35 cellular contexts compared by ENCODE assay signal in genomic region chr11:60087239-60087638, GRCh38. TPM values are rescaled to one million over a fixed set of nuclear protein-coding genes. Genes with fewer than 3 reads are reported as not detected.
"Had no signal": no experiment of that assay in that cellular context is flagged by ENCODE, and none has a peak within 500 bp of the region (broad histone marks: within the 10 kb centered on the region; RNA-seq: fewer than 3 reads in every experiment).

No MANE protein-coding gene starts in this region.

- H3K4me1 ChIP-seq: adrenal gland had no signal

- ATAC-seq: activated CD8-positive, alpha-beta T cell treated with anti-CD3 and anti-CD28 coated beads for 36 hours; activated naive CD4-positive, alpha-beta T cell treated with anti-CD3 and anti-CD28 coated beads, Interleukin-2, amount 50 U/mL, for 72 hours; activated T-cell treated with anti-CD3 and anti-CD28 coated beads, Interleukin-2, amount 50 U/mL, for 4 hours; activated T-cell treated with anti-CD3 and anti-CD28 coated beads, Interleukin-2, amount 50 U/mL, for 72 hours; activated T-helper 17 cell treated with anti-CD3 and anti-CD28 coated beads, Interleukin-2, amount 50 U/mL, for 72 hours had no signal

- DNase-seq: activated B cell treated with CpG ODN at 0.5 μM for 24 hours; activated CD4-positive, alpha-beta memory T cell treated with anti-CD3 and anti-CD28 coated beads for 36 hours; activated CD4-positive, alpha-beta T cell treated with anti-CD3 and anti-CD28 coated beads for 4 hours; activated CD4-positive, alpha-beta T cell treated with anti-CD3 and anti-CD28 coated beads, Interleukin-2, amount 10 ng/mL, durations not matched to agents 24 days and 14 days; activated CD4-positive, alpha-beta T cell treated with anti-CD3 and anti-CD28 coated beads, Interleukin-2, amount 50 U/mL, for 1 hour; activated CD4-positive, alpha-beta T cell treated with anti-CD3 and anti-CD28 coated beads, Interleukin-2, amount 50 U/mL, for 4 hours; activated CD4-positive, CD25-positive, alpha-beta regulatory T cell treated with anti-CD3 and anti-CD28 coated beads, Interleukin-2, amount 50 U/mL, for 72 hours; activated CD8-positive, alpha-beta memory T cell treated with anti-CD3 and anti-CD28 coated beads, Interleukin-2, amount 50 U/mL, for 4 hours; activated CD8-positive, alpha-beta T cell treated with anti-CD3 and anti-CD28 coated beads for 36 hours; activated effector memory CD4-positive, alpha-beta T cell treated with anti-CD3 and anti-CD28 coated beads, Interleukin-2, amount 50 U/mL, for 16 hours; activated gamma-delta T cell treated with Interleukin-2 at 50 U/mL for 16 hours; activated naive CD4-positive, alpha-beta T cell; activated naive CD4-positive, alpha-beta T cell treated with anti-CD3 and anti-CD28 coated beads for 36 hours; activated naive CD4-positive, alpha-beta T cell treated with anti-CD3 and anti-CD28 coated beads, Interleukin-2, amount 50 U/mL, for 16 hours; activated naive CD8-positive, alpha-beta T cell treated with anti-CD3 and anti-CD28 coated beads for 36 hours; activated T-cell treated with anti-CD3 and anti-CD28 coated beads for 4 hours; activated T-cell treated with anti-CD3 and anti-CD28 coated beads, Interleukin-2, amount 50 U/mL, for 1 hour; activated T-cell treated with anti-CD3 and anti-CD28 coated beads, Interleukin-2, amount 50 U/mL, for 4 hours; activated T-cell treated with anti-CD3 and anti-CD28 coated beads, Interleukin-2, amount 50 U/mL, for 72 hours; amniotic stem cell; aorta; caudate nucleus; cerebellar nuclear complex; T-helper 1 cell; T-helper 2 cell; T-helper 9 cell had no signal

- H3K36me3 ChIP-seq: adrenal gland, cardiac muscle cell had no signal

- H3K27ac ChIP-seq: adrenal gland, cardiac muscle cell, VCaP had no signal

- H3K9me3 ChIP-seq: adrenal gland had no signal

- H3K27me3 ChIP-seq: adrenal gland, cardiac muscle cell had no signal

- H3K4me3 ChIP-seq: adrenal gland, cardiac muscle cell had no signal

RNA-seq across cellular contexts. Expression of gene MS4A2, which starts 1.2 kb away (rescaled TPM):
- total RNA-seq: activated B cell treated with CpG ODN at 0.5 μM for 24 hours; activated CD4-positive, alpha-beta memory T cell treated with anti-CD3 and anti-CD28 coated beads for 36 hours; activated CD4-positive, alpha-beta T cell treated with anti-CD3 and anti-CD28 coated beads, Interleukin-2, amount 10 ng/mL, durations not matched to agents 24 days and 14 days; activated CD8-positive, alpha-beta memory T cell treated with anti-CD3 and anti-CD28 coated beads for 36 hours; activated CD8-positive, alpha-beta T cell treated with anti-CD3 and anti-CD28 coated beads for 36 hours; activated naive CD4-positive, alpha-beta T cell treated with anti-CD3 and anti-CD28 coated beads for 36 hours; activated naive CD4-positive, alpha-beta T cell treated with anti-CD3 and anti-CD28 coated beads, Interleukin-2, amount 50 U/mL, for 72 hours; activated naive CD8-positive, alpha-beta T cell treated with anti-CD3 and anti-CD28 coated beads for 36 hours; activated T-cell treated with anti-CD3 and anti-CD28 coated beads, Interleukin-2, amount 50 U/mL, for 4 hours; activated T-cell treated with anti-CD3 and anti-CD28 coated beads, Interleukin-2, amount 50 U/mL, for 72 hours; activated T-helper 1 cell treated with anti-CD3 and anti-CD28 coated beads, Interleukin-12 subunit alpha, Interleukin-12 subunit beta, Interleukin-2, Interleukin-4 antibody, amounts not matched to agents 30 ng/mL and 10 ng/mL and 1 ng/mL, durations not matched to agents 14 hours and 24 hours and 36 hours; activated T-helper 17 cell treated with anti-CD3 and anti-CD28 coated beads, Interleukin-2, amount 50 U/mL, for 72 hours; astrocyte; bronchial epithelial cell; cardiac muscle cell had no signal

RNA-seq across cellular contexts. Expression of gene MS4A3, which starts 30.8 kb away (rescaled TPM):
- total RNA-seq: activated B cell treated with CpG ODN at 0.5 μM for 24 hours; activated CD4-positive, alpha-beta memory T cell treated with anti-CD3 and anti-CD28 coated beads for 36 hours; activated CD4-positive, alpha-beta T cell treated with anti-CD3 and anti-CD28 coated beads, Interleukin-2, amount 10 ng/mL, durations not matched to agents 24 days and 14 days; activated CD8-positive, alpha-beta memory T cell treated with anti-CD3 and anti-CD28 coated beads for 36 hours; activated CD8-positive, alpha-beta T cell treated with anti-CD3 and anti-CD28 coated beads for 36 hours; activated naive CD4-positive, alpha-beta T cell treated with anti-CD3 and anti-CD28 coated beads for 36 hours; activated naive CD4-positive, alpha-beta T cell treated with anti-CD3 and anti-CD28 coated beads, Interleukin-2, amount 50 U/mL, for 72 hours; activated naive CD8-positive, alpha-beta T cell treated with anti-CD3 and anti-CD28 coated beads for 36 hours; activated T-cell treated with anti-CD3 and anti-CD28 coated beads, Interleukin-2, amount 50 U/mL, for 4 hours; activated T-cell treated with anti-CD3 and anti-CD28 coated beads, Interleukin-2, amount 50 U/mL, for 72 hours; activated T-helper 1 cell treated with anti-CD3 and anti-CD28 coated beads, Interleukin-12 subunit alpha, Interleukin-12 subunit beta, Interleukin-2, Interleukin-4 antibody, amounts not matched to agents 30 ng/mL and 10 ng/mL and 1 ng/mL, durations not matched to agents 14 hours and 24 hours and 36 hours; activated T-helper 17 cell treated with anti-CD3 and anti-CD28 coated beads, Interleukin-2, amount 50 U/mL, for 72 hours; adrenal gland; aorta; astrocyte; bronchial epithelial cell; cardiac muscle cell had no signal

RNA-seq across cellular contexts. Expression of gene OOSP2, which starts 47.0 kb away (rescaled TPM):
- total RNA-seq: activated B cell treated with CpG ODN at 0.5 μM for 24 hours; activated CD4-positive, alpha-beta memory T cell treated with anti-CD3 and anti-CD28 coated beads for 36 hours; activated CD4-positive, alpha-beta T cell treated with anti-CD3 and anti-CD28 coated beads, Interleukin-2, amount 10 ng/mL, durations not matched to agents 24 days and 14 days; activated CD8-positive, alpha-beta memory T cell treated with anti-CD3 and anti-CD28 coated beads for 36 hours; activated CD8-positive, alpha-beta T cell treated with anti-CD3 and anti-CD28 coated beads for 36 hours; activated naive CD4-positive, alpha-beta T cell treated with anti-CD3 and anti-CD28 coated beads for 36 hours; activated naive CD4-positive, alpha-beta T cell treated with anti-CD3 and anti-CD28 coated beads, Interleukin-2, amount 50 U/mL, for 72 hours; activated naive CD8-positive, alpha-beta T cell treated with anti-CD3 and anti-CD28 coated beads for 36 hours; activated T-cell treated with anti-CD3 and anti-CD28 coated beads, Interleukin-2, amount 50 U/mL, for 4 hours; activated T-cell treated with anti-CD3 and anti-CD28 coated beads, Interleukin-2, amount 50 U/mL, for 72 hours; activated T-helper 1 cell treated with anti-CD3 and anti-CD28 coated beads, Interleukin-12 subunit alpha, Interleukin-12 subunit beta, Interleukin-2, Interleukin-4 antibody, amounts not matched to agents 30 ng/mL and 10 ng/mL and 1 ng/mL, durations not matched to agents 14 hours and 24 hours and 36 hours; activated T-helper 17 cell treated with anti-CD3 and anti-CD28 coated beads, Interleukin-2, amount 50 U/mL, for 72 hours; adrenal gland; aorta; astrocyte; bronchial epithelial cell; cardiac muscle cell had no signal
